ENCODE assay signal across 10 cellular contexts in the genomic region with DNA sequence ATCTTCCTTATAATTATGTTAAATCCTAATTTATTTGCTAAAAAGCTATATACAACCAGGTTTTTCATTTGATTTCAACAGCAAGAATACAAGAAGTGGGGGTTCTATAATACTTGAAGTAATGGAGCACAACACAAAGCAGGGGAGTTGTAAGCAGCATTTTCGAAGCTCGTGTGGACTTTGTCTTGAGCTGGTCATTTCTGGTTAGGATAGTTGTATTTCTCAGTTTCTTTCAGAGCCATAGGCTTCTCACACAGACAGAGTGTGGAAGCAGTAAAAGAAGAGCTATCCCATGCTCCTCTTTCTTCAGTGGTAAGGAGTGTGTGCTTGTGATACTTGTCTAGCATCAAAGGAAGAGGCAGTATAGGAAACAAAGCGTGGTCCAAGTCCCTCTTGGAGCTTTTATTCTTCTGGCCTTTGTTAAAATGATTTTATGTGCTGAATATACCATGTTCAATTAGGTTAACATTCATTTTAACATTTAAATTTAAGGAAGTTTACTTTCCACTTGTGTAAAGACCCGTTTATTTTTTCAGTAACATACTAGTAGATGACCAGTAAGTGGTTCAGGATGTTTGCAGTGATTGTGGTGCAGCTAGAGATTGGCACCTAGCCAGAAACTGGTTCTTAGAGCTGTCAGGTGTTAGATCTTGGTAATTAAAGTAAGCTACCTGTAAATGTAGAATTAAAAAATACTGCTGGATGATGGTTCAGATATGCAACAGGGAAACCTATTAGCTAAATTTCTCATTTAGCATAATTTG. TPM values are rescaled to one million over a fixed set of nuclear protein-coding genes. Genes with fewer than 3 reads are reported as not detected.
DNase-seq lines count a peak whose midpoint lies in the region; ATAC-seq and TF ChIP-seq lines count a peak whose summit lies in the region.
"Had no signal": no experiment of that assay in that cellular context is flagged by ENCODE, and none has a peak within 500 bp of the region (broad histone marks: within the 10 kb centered on the region; RNA-seq: fewer than 3 reads in every experiment).

No MANE protein-coding gene starts in this region.

- H3K4me1 Mint-ChIP-seq in CD4-positive, CD25-positive, alpha-beta regulatory T cell: peaks cover 19 to 60% (median 39%) of the 10 kb centered on the region in 4 donors
- H3K4me1 Mint-ChIP-seq in endodermal cell: peaks cover 2% of the 10 kb centered on the region

- H3K27ac Mint-ChIP-seq in CD4-positive, CD25-positive, alpha-beta regulatory T cell: peak overlapping the region in 1 of 3 donors; percentile 49
- H3K27ac Mint-ChIP-seq in endodermal cell: no peak overlapping the region
- H3K27ac Mint-ChIP-seq: type B pancreatic cell had no signal

- no peaks in the 10 kb centered on the region for H3K27me3 ChIP-seq in CD4-positive, CD25-positive, alpha-beta regulatory T cell (ENCODE audit: control insufficient read depth, insufficient read depth, low read length)
- H3K27me3 ChIP-seq in endodermal cell (ENCODE audit: control insufficient read depth, insufficient read depth, low read length, poor library complexity, severe bottlenecking): no peaks in the 10 kb centered on the region
- H3K27me3 ChIP-seq: BLaER1 treated with 17β-estradiol and CSF1 and Interleukin-3, amounts not matched to agents 10 nM and 100 nM had no signal

- peaks cover 7% of the 10 kb centered on the region for H3K4me1 ChIP-seq in CD4-positive, CD25-positive, alpha-beta regulatory T cell (ENCODE audit: control insufficient read depth, insufficient read depth, low read length, poor library complexity, severe bottlenecking)
- H3K4me1 ChIP-seq in endodermal cell (ENCODE audit: control insufficient read depth, insufficient read depth, low read length): no peaks in the 10 kb centered on the region

- DNase-seq in CD4-positive, CD25-positive, alpha-beta regulatory T cell: peak in 2 of 3 donors; percentile 19 to 44
- peak; percentile 53 for DNase-seq in NCI-H2227 (lab: John Stamatoyannopoulos, UW; ENCODE audit: unreplicated experiment)
- peak; percentile 22 for DNase-seq in glomerular visceral epithelial cell (ENCODE audit: extremely low spot score)
- no peak for DNase-seq in endodermal cell
- no peak for DNase-seq in KG1 (lab: John Stamatoyannopoulos, UW)
- DNase-seq in NCI-H1694 (lab: John Stamatoyannopoulos, UW): no peak
- no peak for DNase-seq in stimulated activated CD4-positive, alpha-beta T cell treated with anti-CD3 and anti-CD28 coated beads, Interleukin-1b, Interleukin-23, amount 100 ng/mL, for 48 hours

- no peak overlapping the region for H3K9ac ChIP-seq in endodermal cell (ENCODE audit: extremely low read depth, low read length, poor library complexity, severe bottlenecking)

- peaks cover 4% of the 10 kb centered on the region for H3K27me3 Mint-ChIP-seq in CD4-positive, CD25-positive, alpha-beta regulatory T cell
- H3K27me3 Mint-ChIP-seq in endodermal cell (ENCODE audit: insufficient read depth): peaks cover 2% of the 10 kb centered on the region
- H3K27me3 Mint-ChIP-seq: type B pancreatic cell had no signal

- H3K9me3 ChIP-seq in CD4-positive, CD25-positive, alpha-beta regulatory T cell (ENCODE audit: control insufficient read depth in 2 of 2, low read length in 2 of 2): no peaks in the 10 kb centered on the region
- H3K9me3 ChIP-seq in endodermal cell (ENCODE audit: control insufficient read depth, low read length): no peaks in the 10 kb centered on the region
- H3K9me3 ChIP-seq: BLaER1 treated with 17β-estradiol and CSF1 and Interleukin-3, amounts not matched to agents 10 nM and 100 nM had no signal

- H3K4me3 ChIP-seq in CD4-positive, CD25-positive, alpha-beta regulatory T cell (ENCODE audit: low read depth, low read length): no peak overlapping the region
- no peak overlapping the region for H3K4me3 ChIP-seq in endodermal cell (ENCODE audit: low read length)
- H3K4me3 ChIP-seq: BLaER1 treated with 17β-estradiol and CSF1 and Interleukin-3, amounts not matched to agents 10 nM and 100 nM had no signal

- no peak overlapping the region for H3K27ac ChIP-seq in CD4-positive, CD25-positive, alpha-beta regulatory T cell (ENCODE audit: insufficient read depth, low read length, poor library complexity, severe bottlenecking)
- no peak overlapping the region for H3K27ac ChIP-seq in endodermal cell (ENCODE audit: low read depth, low read length)

- H3K36me3 Mint-ChIP-seq in CD4-positive, CD25-positive, alpha-beta regulatory T cell: peaks cover 11% of the 10 kb centered on the region
- H3K36me3 Mint-ChIP-seq in endodermal cell (ENCODE audit: low read depth): peaks cover 15% of the 10 kb centered on the region

- 70 to 94% methylated on average over 2 to 4 of the region's 4 CpGs for WGBS in endodermal cell (ENCODE audit: insufficient coverage in 1 of 2, insufficient read length in 1 of 2), 2 experiments

- H3K9me3 Mint-ChIP-seq in CD4-positive, CD25-positive, alpha-beta regulatory T cell: no peaks in the 10 kb centered on the region
- H3K9me3 Mint-ChIP-seq in endodermal cell: no peaks in the 10 kb centered on the region
- H3K9me3 Mint-ChIP-seq: type B pancreatic cell had no signal

- TF ChIP-seq CTCF in endodermal cell (conservative IDR thresholded peaks at IDR 0.05): no peak

- ATAC-seq in CD4-positive, CD25-positive, alpha-beta regulatory T cell (ENCODE audit: low read depth in 2 of 2): no peak
- peak; percentile 53 for ATAC-seq in GM21786 (IDR thresholded peaks at IDR 0.05; ENCODE audit: unreplicated experiment)

- H3K36me3 ChIP-seq in CD4-positive, CD25-positive, alpha-beta regulatory T cell (ENCODE audit: control insufficient read depth, insufficient read depth, low read length): no peaks in the 10 kb centered on the region
- H3K36me3 ChIP-seq in endodermal cell (ENCODE audit: control insufficient read depth, insufficient read depth, low read length): peaks cover 32% of the 10 kb centered on the region

- H3K4me3 Mint-ChIP-seq in CD4-positive, CD25-positive, alpha-beta regulatory T cell: no peak overlapping the region
- no peak overlapping the region for H3K4me3 Mint-ChIP-seq in endodermal cell
- H3K4me3 Mint-ChIP-seq: type B pancreatic cell had no signal

RNA-seq across cellular contexts. Expression of a gene that starts 14.6 kb away (rescaled TPM):
- total RNA-seq in CD4-positive, CD25-positive, alpha-beta regulatory T cell: 13.1 TPM
- polyA plus RNA-seq in CD4-positive, CD25-positive, alpha-beta regulatory T cell: 1 to 10 TPM in 2 of 4 donors, under 1 TPM in 2; 0.81 to 1.3 (median 1.0) TPM
- total RNA-seq in endodermal cell: 10 to 100 TPM; 19.8 to 22.4 TPM
- 26.6 TPM for polyA plus RNA-seq in endodermal cell (2013, experiment 1 of 2)
- polyA plus RNA-seq in endodermal cell (2013, experiment 2 of 2): 31.3 TPM

RNA-seq across cellular contexts. Expression of a gene that starts 43.7 kb away (rescaled TPM):
- total RNA-seq in CD4-positive, CD25-positive, alpha-beta regulatory T cell: 0.27 TPM
- polyA plus RNA-seq in CD4-positive, CD25-positive, alpha-beta regulatory T cell: under 1 TPM in 1 of 4 donors, not detected in 3; 0.07 TPM
- 1,000 to 10,000 TPM; 1,055 to 1,188 TPM for total RNA-seq in endodermal cell
- 95.5 TPM for polyA plus RNA-seq in endodermal cell (2013, experiment 1 of 2)
- 122 TPM for polyA plus RNA-seq in endodermal cell (2013, experiment 2 of 2)

Comparison
In these comparisons a context has a peak if more than half of its experiments do, and no peak if none do; other contexts are left out.
1. DNase-seq: peak in CD4-positive, CD25-positive, alpha-beta regulatory T cell (2 of 3), NCI-H2227 (single experiment) and glomerular visceral epithelial cell (single experiment); none in endodermal cell (single experiment), KG1 (single experiment), NCI-H1694 (single experiment) and stimulated activated CD4-positive, alpha-beta T cell treated with anti-CD3 and anti-CD28 coated beads, Interleukin-1b, Interleukin-23, amount 100 ng/mL, for 48 hours (single experiment).
2. RNA of a gene that starts 43.7 kb away (total RNA-seq): 1,055 to 1,188 TPM in endodermal cell; 0.27 TPM in CD4-positive, CD25-positive, alpha-beta regulatory T cell (single experiment); every median in the first group is over 100 times any median in the second.